Comparison of ENCODE assay signal across 8 cellular contexts in the genomic region with DNA sequence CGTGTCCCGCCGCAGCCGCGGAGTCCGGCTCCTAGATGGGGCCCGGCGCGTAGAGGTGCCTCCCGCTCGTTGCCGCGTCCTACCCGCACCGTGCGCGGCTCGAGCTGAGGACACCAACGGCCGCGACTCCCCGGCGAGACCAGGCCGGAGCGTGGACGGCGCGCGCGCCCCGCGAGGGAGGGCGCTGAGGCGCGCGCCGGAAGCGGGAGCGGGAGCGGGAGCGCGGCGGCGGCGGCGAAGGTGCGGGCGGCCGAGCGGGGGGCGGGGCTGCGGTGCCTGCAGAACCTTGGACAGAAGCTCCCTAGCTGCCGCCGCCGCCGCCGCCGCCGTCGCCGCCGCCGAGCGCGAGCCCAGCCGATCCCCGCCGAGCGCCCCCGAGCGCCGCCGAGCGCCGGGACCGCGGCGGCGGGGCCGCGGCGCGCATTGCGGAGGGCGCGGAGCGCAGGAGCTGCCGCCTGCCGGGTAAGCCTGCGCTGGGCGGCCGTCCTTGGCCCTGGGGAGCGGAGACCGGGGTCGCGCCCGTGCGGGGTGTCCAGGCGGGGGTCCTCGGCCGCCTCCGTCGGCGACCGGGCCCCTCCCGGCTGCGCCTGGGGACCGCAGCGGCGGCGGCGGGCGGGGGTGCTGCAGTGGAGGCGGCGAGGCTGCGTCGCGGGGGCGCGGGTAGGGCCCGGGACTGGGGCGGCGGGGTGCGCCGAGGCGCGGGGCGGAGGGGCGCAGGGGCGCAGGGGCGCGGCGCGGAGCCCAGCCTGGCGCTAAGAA. TPM values are rescaled to one million over a fixed set of nuclear protein-coding genes. Genes with fewer than 3 reads are reported as not detected.
A peak's percentile ranks its signal among the peaks of the same experiment; 100 is the strongest.
DNase-seq lines count a peak whose midpoint lies in the region; ATAC-seq and TF ChIP-seq lines count a peak whose summit lies in the region.

A gene (plus strand): TSS at position 293 of the 759 bp plus-strand sequence. CDS start 628 bp downstream, outside the sequence.

- H3K4me1 ChIP-seq in mucosa of rectum (ENCODE audit: control insufficient read depth in 2 of 2, insufficient read depth in 2 of 2, low read length in 2 of 2), result peaks cover 6 to 11% of the 10 kb centered on the region in 2 donors

- DNase-seq in AG04449 (ENCODE audit: low read depth, low spot score) (no peak), NOMO-1 (lab: John Stamatoyannopoulos, UW; ENCODE audit: unreplicated experiment in 2 of 2) (peak; percentile 41 to 75), activated T-cell treated with anti-CD3 and anti-CD28 coated beads for 4 hours (peak; percentile 27), epithelial cell of proximal tubule (ENCODE audit: low read depth) (no peak)
- DNase-seq in stimulated activated naive CD4-positive, alpha-beta T cell (lab: John Stamatoyannopoulos, UW), result peak; percentile 62 to 81 (median 74)

- H3K9me3 ChIP-seq in mucosa of rectum (ENCODE audit: control insufficient read depth in 2 of 2, low read length in 2 of 2), result no peaks in the 10 kb centered on the region

- peak; percentile 24 for ATAC-seq in GM18858 (IDR thresholded peaks at IDR 0.05; ENCODE audit: unreplicated experiment)
- ATAC-seq in HG03135 (IDR thresholded peaks at IDR 0.05; ENCODE audit: unreplicated experiment), result peak; percentile 50

- no peaks in the 10 kb centered on the region for H3K27me3 ChIP-seq in mucosa of rectum (ENCODE audit: control insufficient read depth in 2 of 2, insufficient read depth in 2 of 2, low read length in 2 of 2)

- POLR2A ChIA-PET in AG04449 (lab: Yijun Ruan, JAX), result interaction anchor here (0.5 to 2.2 kb wide), 2 partner anchors 9 to 408 kb away, joined by 3 to 11 read pairs; no protein-coding TSS in a partner anchor

- H3K27ac ChIP-seq in mucosa of rectum (ENCODE audit: low read depth in 2 of 2, low read length in 2 of 2), result no peak within 1 kb of the TSS

- TF ChIP-seq CTCF in AG04449 (IDR thresholded peaks at IDR 0.05; ENCODE audit: insufficient read depth, low read length, missing control alignments) (no peak), epithelial cell of proximal tubule (conservative IDR thresholded peaks at IDR 0.05; ENCODE audit: low read depth, low read length) (no peak)

- peaks cover 4 to 8% of the 10 kb centered on the region in 2 donors for H3K36me3 ChIP-seq in mucosa of rectum (ENCODE audit: control insufficient read depth in 2 of 2, insufficient read depth in 2 of 2, low read length in 2 of 2)

- H3K4me3 ChIP-seq in AG04449 (ENCODE audit: low read depth, low read length), result peak within 1 kb of the TSS; percentile 62
- peak within 1 kb of the TSS; percentile 63 for H3K4me3 ChIP-seq in epithelial cell of proximal tubule (ENCODE audit: low read depth, low read length)
- H3K4me3 ChIP-seq in mucosa of rectum (ENCODE audit: low read length in 2 of 2), result peak within 1 kb of the TSS; percentile 51 to 71

- peak within 1 kb of the TSS; percentile 24 to 53 for H3K9ac ChIP-seq in mucosa of rectum (ENCODE audit: low read depth in 1 of 2, low read length in 2 of 2)

- CTCF ChIA-PET in AG04449 (lab: Yijun Ruan, JAX), result interaction anchor here (0.8 to 7.8 kb wide), 14 partner anchors 8 to 284 kb away, joined by 3 to 117 read pairs (median 4); a partner anchor contains a TSS

RNA-seq across cellular contexts. Expression of the gene that starts here (rescaled TPM):
- 7.0 and 8.0 TPM in 2 replicates for total RNA-seq in epithelial cell of proximal tubule

Comparison
In these comparisons a context has a peak if more than half of its experiments do, and no peak if none do; other contexts are left out.
1. DNase-seq: peak in NOMO-1 (2 of 2), activated T-cell treated with anti-CD3 and anti-CD28 coated beads for 4 hours (single experiment) and stimulated activated naive CD4-positive, alpha-beta T cell (6 of 6); none in AG04449 (single experiment) and epithelial cell of proximal tubule (single experiment).
2. Peak in every context shown above with its lines, with median percentiles within 50 percentile points of each other: H3K4me3 ChIP-seq.